Comparison of ENCODE assay signal across 17 cellular contexts in the genomic region with DNA sequence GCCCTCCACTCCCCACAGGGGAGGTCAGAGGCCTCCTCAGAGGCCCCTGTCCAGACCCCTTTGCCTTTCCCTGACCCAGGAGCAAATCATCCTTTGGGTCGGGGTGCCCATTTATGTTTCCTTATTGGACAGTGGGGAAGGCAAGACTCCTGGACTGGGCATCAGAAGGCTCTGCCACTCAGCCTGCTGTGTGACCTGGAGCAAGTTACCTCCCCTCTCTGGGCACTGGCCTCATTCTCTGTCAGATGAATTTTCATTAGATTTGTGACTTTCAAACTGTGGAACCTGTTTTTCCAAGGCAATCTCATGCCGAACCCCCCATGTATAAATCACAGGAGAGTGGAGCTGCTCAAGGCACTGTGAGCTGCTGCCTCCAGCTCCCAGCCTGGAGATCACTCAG. TPM values are rescaled to one million over a fixed set of nuclear protein-coding genes. Genes with fewer than 3 reads are reported as not detected.
DNase-seq lines count a peak whose midpoint lies in the region; ATAC-seq, FAIRE-seq and TF ChIP-seq lines count a peak whose summit lies in the region.
"Had no signal": no experiment of that assay in that cellular context is flagged by ENCODE, and none has a peak within 500 bp of the region (broad histone marks: within the 10 kb centered on the region; RNA-seq: fewer than 3 reads in every experiment).

No MANE protein-coding gene starts in this region.

- TF ChIP-seq POLR2A in K562 (conservative IDR thresholded peaks at IDR 0.05), result no peak

- H3K4me3 Mint-ChIP-seq in activated CD8-positive, alpha-beta memory T cell treated with anti-CD3 and anti-CD28 coated beads, Interleukin-2, amount 10 ng/mL, durations not matched to agents 7 days and 5 days, result no peak overlapping the region
- H3K4me3 Mint-ChIP-seq in CD4-positive, alpha-beta T cell, result no peak overlapping the region

- H3K4me3 ChIP-seq in K562 (no peak overlapping the region), neutrophil (ENCODE audit: low read depth in 1 of 2, low read length in 1 of 2) (no peak overlapping the region)

- intact Hi-C loops in CD4-positive, alpha-beta T cell (cut with DNase I, micrococcal nuclease), result loop anchor here (5.0 kb wide), 1 partner anchor 34 kb away; no protein-coding TSS in a partner anchor
- intact Hi-C loops in K562 (cut with micrococcal nuclease), result no loop called here

- no peaks in the 10 kb centered on the region for H3K9me1 ChIP-seq in K562 (ENCODE audit: control insufficient read depth, insufficient read depth, low read length)

- peaks cover 50% of the 10 kb centered on the region for H3K4me1 Mint-ChIP-seq in activated CD8-positive, alpha-beta memory T cell treated with anti-CD3 and anti-CD28 coated beads, Interleukin-2, amount 10 ng/mL, durations not matched to agents 7 days and 5 days
- H3K4me1 Mint-ChIP-seq in CD4-positive, alpha-beta T cell (ENCODE audit: low read depth), result peaks cover 61% of the 10 kb centered on the region

- CTCF ChIA-PET in activated CD8-positive, alpha-beta memory T cell treated with anti-CD3 and anti-CD28 coated beads, Interleukin-2, amount 10 ng/mL, durations not matched to agents 7 days and 5 days (lab: Charles Lee), result interaction anchor here (1.6 kb wide), 1 partner anchor 44 kb away, joined by 10 read pairs; no protein-coding TSS in a partner anchor
- CTCF ChIA-PET in CD4-positive, alpha-beta T cell (lab: Charles Lee), result no interaction called here
- CTCF ChIA-PET in K562 (lab: Yijun Ruan, JAX; ENCODE audit: low intra/inter-chr PET ratio), result no interaction called here

- no peak overlapping the region for H3K9ac ChIP-seq in K562 (ENCODE audit: insufficient read depth in 1 of 2, low read depth in 2 of 2, low read length in 2 of 2)

- no peaks in the 10 kb centered on the region for H3K9me3 Mint-ChIP-seq in activated CD8-positive, alpha-beta memory T cell treated with anti-CD3 and anti-CD28 coated beads, Interleukin-2, amount 10 ng/mL, durations not matched to agents 7 days and 5 days (ENCODE audit: low read depth)
- no peaks in the 10 kb centered on the region for H3K9me3 Mint-ChIP-seq in CD4-positive, alpha-beta T cell

- no peak for TF ChIP-seq EP300 in K562 (IDR thresholded peaks at IDR 0.05; ENCODE audit: low read length)

- TF ChIP-seq CTCF in CD4-positive, alpha-beta T cell (IDR thresholded peaks at IDR 0.05), result no peak
- TF ChIP-seq CTCF in K562 (IDR thresholded peaks at IDR 0.05 in 2 of 3, conservative IDR thresholded peaks at IDR 0.05 in 1 of 3; ENCODE audit: insufficient read depth in 2 of 3, low read depth in 1 of 3, low read length in 3 of 3) (no peak), neutrophil (IDR thresholded peaks at IDR 0.05) (no peak)

- H3K27ac ChIP-seq in CD4-positive, alpha-beta T cell (ENCODE audit: low read depth, low read length), result no peak overlapping the region
- H3K27ac ChIP-seq in K562 (ENCODE audit: extremely low read depth, low read depth, low read length) (no peak overlapping the region), neutrophil (peak overlapping the region; percentile 95)
- H3K27ac ChIP-seq: HL-60 had no signal

- POLR2A ChIA-PET in CD4-positive, alpha-beta T cell (lab: Charles Lee), result interaction anchor here (2.7 kb wide), 1 partner anchor 47 kb away, joined by 31 read pairs; the partner anchor contains the start of gene TOB1
- POLR2A ChIA-PET in K562 (lab: Yijun Ruan, JAX), result no interaction called here

- in situ Hi-C loops in K562 (cut with MboI), result no loop called here

- H3K9me3 ChIP-seq in CD4-positive, alpha-beta T cell (ENCODE audit: control insufficient read depth, low read length), result no peaks in the 10 kb centered on the region
- H3K9me3 ChIP-seq in K562 (replicated peaks; ENCODE audit: control insufficient read depth, insufficient read depth, low read depth, low read length), result no peaks in the 10 kb centered on the region
- H3K9me3 ChIP-seq in neutrophil, result no peaks in the 10 kb centered on the region

- no peak overlapping the region for H3K4me2 ChIP-seq in K562 (ENCODE audit: insufficient read depth, low read length)

- H3K36me3 Mint-ChIP-seq in activated CD8-positive, alpha-beta memory T cell treated with anti-CD3 and anti-CD28 coated beads, Interleukin-2, amount 10 ng/mL, durations not matched to agents 7 days and 5 days, result no peaks in the 10 kb centered on the region
- H3K36me3 Mint-ChIP-seq in CD4-positive, alpha-beta T cell (ENCODE audit: low read depth), result no peaks in the 10 kb centered on the region

- 25% methylated on average over 2 of the region's 2 CpGs for WGBS in K562 (ENCODE audit: insufficient coverage, low coverage, missing lambda C conversion rate)

- H3K4me1 ChIP-seq in K562 (replicated peaks in 1 of 2; ENCODE audit: control insufficient read depth in 2 of 2, insufficient read depth in 2 of 2, low read length in 2 of 2) (peaks cover 0 to 17% of the 10 kb centered on the region in 2 experiments; a peak in 2 of 5 replicates), neutrophil (ENCODE audit: control insufficient read depth in 1 of 2, insufficient read depth in 1 of 2, low read depth in 1 of 2, low read length in 1 of 2) (peaks cover 57 to 66% of the 10 kb centered on the region in 2 experiments)

- H2AFZ ChIP-seq in K562 (ENCODE audit: low read depth, low read length), result no peak overlapping the region

- no peaks in the 10 kb centered on the region for H3K79me2 ChIP-seq in K562 (ENCODE audit: control insufficient read depth, insufficient read depth, low read length)

- TF ChIP-seq RAD21 in K562 (CRISPR knock-in tag; conservative IDR thresholded peaks at IDR 0.05 in 1 of 2, IDR thresholded peaks at IDR 0.05 in 1 of 2), result no peak

- no peak for FAIRE-seq in K562 (lab: Jason Lieb, UNC)
- FAIRE-seq: D721Med, G401.6, GM12891 had no signal

- no peaks in the 10 kb centered on the region for H3K27me3 ChIP-seq in CD4-positive, alpha-beta T cell (ENCODE audit: control insufficient read depth, insufficient read depth, low read length)
- H3K27me3 ChIP-seq in K562 (ENCODE audit: control insufficient read depth in 2 of 2, insufficient read depth in 2 of 2, low read length in 2 of 2), result no peaks in the 10 kb centered on the region
- H3K27me3 ChIP-seq in neutrophil, result no peaks in the 10 kb centered on the region

- peak overlapping the region; percentile 49 for H3K27ac Mint-ChIP-seq in activated CD8-positive, alpha-beta memory T cell treated with anti-CD3 and anti-CD28 coated beads, Interleukin-2, amount 10 ng/mL, durations not matched to agents 7 days and 5 days
- peak overlapping the region; percentile 86 for H3K27ac Mint-ChIP-seq in CD4-positive, alpha-beta T cell

- no peaks in the 10 kb centered on the region for H3K36me3 ChIP-seq in K562 (ENCODE audit: control insufficient read depth, insufficient read depth, low read length)
- H3K36me3 ChIP-seq in neutrophil, result no peaks in the 10 kb centered on the region

- no peak for ATAC-seq in activated CD8-positive, alpha-beta memory T cell treated with anti-CD3 and anti-CD28 coated beads, Interleukin-2, amount 10 ng/mL, durations not matched to agents 7 days and 5 days
- ATAC-seq in CD4-positive, alpha-beta T cell (ENCODE audit: poor library complexity), result no peak
- ATAC-seq in K562, result no peak
- no peak for ATAC-seq in GM19467 (IDR thresholded peaks at IDR 0.05; ENCODE audit: unreplicated experiment)
- ATAC-seq: PC-3 had no signal

- no TSS peak for BruUV-seq in K562 (replicated peaks; lab: Mats Ljungman, UMichigan)

- DNase-seq in activated CD8-positive, alpha-beta memory T cell treated with anti-CD3 and anti-CD28 coated beads, Interleukin-2, amount 10 ng/mL, durations not matched to agents 7 days and 5 days, result no peak
- no peak for DNase-seq in activated CD8-positive, alpha-beta memory T cell treated with anti-CD3 and anti-CD28 coated beads, Interleukin-2, amount 50 U/mL, for 48 hours
- no peak for DNase-seq in CD4-positive, alpha-beta T cell
- DNase-seq in K562 (ENCODE audit: extremely low read depth in 1 of 4, low spot score in 3 of 4) (no peak), NCI-H2029 treated with DMSO at 0.1 percent for 48 hours (lab: John Stamatoyannopoulos, UW) (no peak), SHP77 treated with DMSO at 0.1 percent for 48 hours (lab: John Stamatoyannopoulos, UW) (no peak)
- DNase-seq: DMS79 treated with DMSO at 0.1 percent for 48 hours, KBM-7, NCI-H1092, NCI-H446, PC-3 had no signal

- H4K20me1 ChIP-seq in K562 (replicated peaks; ENCODE audit: control insufficient read depth, insufficient read depth, low read length), result no peaks in the 10 kb centered on the region

- no peaks in the 10 kb centered on the region for H3K27me3 Mint-ChIP-seq in activated CD8-positive, alpha-beta memory T cell treated with anti-CD3 and anti-CD28 coated beads, Interleukin-2, amount 10 ng/mL, durations not matched to agents 7 days and 5 days
- no peaks in the 10 kb centered on the region for H3K27me3 Mint-ChIP-seq in CD4-positive, alpha-beta T cell

RNA-seq across cellular contexts. Expression of gene TOB1, which starts 47.0 kb away (rescaled TPM):
- 10 to 100 TPM; 34.1 to 47.5 TPM for total RNA-seq in activated CD8-positive, alpha-beta memory T cell treated with anti-CD3 and anti-CD28 coated beads, Interleukin-2, amount 10 ng/mL, durations not matched to agents 7 days and 5 days
- total RNA-seq in CD4-positive, alpha-beta T cell, result 100 to 1,000 TPM; 419 to 449 TPM
- 10.4 and 18.1 TPM in 2 replicates for total RNA-seq in K562 (2011; cell fraction: chromatin; rRNA removed; ENCODE audit: low replicate concordance)
- total RNA-seq in K562 (2011; cell fraction: nucleolus; rRNA removed), result 14.8 and 18.2 TPM in 2 replicates
- 19.9 and 21.5 TPM in 2 replicates for total RNA-seq in K562 (2011; cell fraction: nucleoplasm; rRNA removed)
- total RNA-seq in K562 (2014; rRNA removed) (4.8 and 13.9 TPM in 2 replicates), K562 (2014; rRNA removed; fragmentation: Illumina TruSeq; extraction: Trizol) (12.4 and 13.2 TPM in 2 replicates), K562 (2015; rRNA removed; fragmentation: Illumina TruSeq; extraction: Trizol) (13.2 TPM in 2 replicates), K562 (2021) (29.9 and 31.0 TPM in 2 replicates)
- polyA plus RNA-seq in K562 (2011; rRNA removed) (10.5 and 10.8 TPM in 2 replicates), K562 (2014; fragmentation: Illumina TruSeq; extraction: Trizol) (14.9 and 17.6 TPM in 2 replicates), K562 (2014; fragmentation: Nextera tagmentation; extraction: Ambion mirVana) (10 to 100 TPM; 44.9 to 63.7 TPM), K562 (2014; rRNA removed) (10.9 and 11.8 TPM in 2 replicates)
- polyA plus RNA-seq in K562 (2011; cell fraction: cytosol; rRNA removed), result 8.5 and 9.7 TPM in 2 replicates
- polyA plus RNA-seq in K562 (2011; cell fraction: nucleus; rRNA removed), result 17.6 and 24.1 TPM in 2 replicates
- 16.9 and 24.9 TPM in 2 replicates for polyA plus RNA-seq in K562 (2012)
- 19.1 and 19.5 TPM in 2 replicates for polyA minus RNA-seq in K562 (2011; rRNA and poly(A)+ RNA removed)
- polyA minus RNA-seq in K562 (2011; cell fraction: cytosol; rRNA and poly(A)+ RNA removed), result 13.5 and 14.2 TPM in 2 replicates
- 22.5 and 23.9 TPM in 2 replicates for polyA minus RNA-seq in K562 (2011; cell fraction: nucleus; rRNA and poly(A)+ RNA removed)

Comparison
In these comparisons a context has a peak if more than half of its experiments do, and no peak if none do; other contexts are left out.
1. RNA of gene TOB1, which starts 47.0 kb away (total RNA-seq): 419 to 449 TPM in CD4-positive, alpha-beta T cell; 34.1 to 47.5 TPM in activated CD8-positive, alpha-beta memory T cell treated with anti-CD3 and anti-CD28 coated beads, Interleukin-2, amount 10 ng/mL, durations not matched to agents 7 days and 5 days and 4.8 to 31.0 TPM in K562; every median in the first group is over 4 times any median in the second.